Comparison of ENCODE assay signal across 8 cellular contexts in genomic region chr3:183697610-183698317, GRCh38. TPM values are rescaled to one million over a fixed set of nuclear protein-coding genes. Genes with fewer than 3 reads are reported as not detected.
DNase-seq lines count a peak whose midpoint lies in the region; ATAC-seq and TF ChIP-seq lines count a peak whose summit lies in the region.

Gene YEATS2 (plus strand): TSS chr3:183697797. CDS start chr3:183715163, 17,366 bp downstream.

- no peaks in the 10 kb centered on the region for H3K9me3 Mint-ChIP-seq in nephron progenitor cell
- H3K9me3 Mint-ChIP-seq in stimulated activated naive CD8-positive, alpha-beta T cell treated with anti-CD3 and anti-CD28 coated beads, Interleukin-15, Interleukin-2, amounts not matched to agents 100 ng/mL and 50 ng/mL, for 24 hours, result no peaks in the 10 kb centered on the region

- H3K27ac ChIP-seq in RWPE1, result peak within 1 kb of the TSS; percentile 82

- H3K27ac Mint-ChIP-seq in nephron progenitor cell, result no peak within 1 kb of the TSS
- H3K27ac Mint-ChIP-seq in stimulated activated naive CD8-positive, alpha-beta T cell treated with anti-CD3 and anti-CD28 coated beads, Interleukin-15, Interleukin-2, amounts not matched to agents 100 ng/mL and 50 ng/mL, for 24 hours, result peak within 1 kb of the TSS; percentile 91

- ATAC-seq in GM21526 (IDR thresholded peaks at IDR 0.05; ENCODE audit: low FRiP score, unreplicated experiment), result peak; percentile 72

- H3K27me3 Mint-ChIP-seq in nephron progenitor cell (ENCODE audit: low read depth, poor library complexity), result peaks cover 4% of the 10 kb centered on the region
- no peaks in the 10 kb centered on the region for H3K27me3 Mint-ChIP-seq in stimulated activated naive CD8-positive, alpha-beta T cell treated with anti-CD3 and anti-CD28 coated beads, Interleukin-15, Interleukin-2, amounts not matched to agents 100 ng/mL and 50 ng/mL, for 24 hours

- H3K4me3 ChIP-seq in fibroblast of the aortic adventitia (ENCODE audit: low read depth, low read length), result peak within 1 kb of the TSS; percentile 89

- TF ChIP-seq CTCF in RWPE1 (conservative IDR thresholded peaks at IDR 0.05; ENCODE audit: low read depth) (no peak), fibroblast of the aortic adventitia (IDR thresholded peaks at IDR 0.05; ENCODE audit: insufficient read depth, low read length) (no peak), nephron progenitor cell (IDR thresholded peaks at IDR 0.05) (no peak)

- POLR2A ChIA-PET in RWPE1 (lab: Yijun Ruan, JAX; ENCODE audit: low non-redundant PET), result interaction anchor here (0.6 kb wide), 1 partner anchor 21 kb away, joined by 3 read pairs; no protein-coding TSS in a partner anchor

- peaks cover 41% of the 10 kb centered on the region for H3K4me1 Mint-ChIP-seq in nephron progenitor cell
- H3K4me1 Mint-ChIP-seq in stimulated activated naive CD8-positive, alpha-beta T cell treated with anti-CD3 and anti-CD28 coated beads, Interleukin-15, Interleukin-2, amounts not matched to agents 100 ng/mL and 50 ng/mL, for 24 hours (ENCODE audit: low read depth), result peaks cover 41% of the 10 kb centered on the region

- peaks cover 19% of the 10 kb centered on the region for H3K36me3 Mint-ChIP-seq in nephron progenitor cell (ENCODE audit: low read depth)
- peaks cover 29% of the 10 kb centered on the region for H3K36me3 Mint-ChIP-seq in stimulated activated naive CD8-positive, alpha-beta T cell treated with anti-CD3 and anti-CD28 coated beads, Interleukin-15, Interleukin-2, amounts not matched to agents 100 ng/mL and 50 ng/mL, for 24 hours (ENCODE audit: low read depth)

- H3K4me3 Mint-ChIP-seq in nephron progenitor cell, result peak within 1 kb of the TSS; percentile 94
- H3K4me3 Mint-ChIP-seq in stimulated activated naive CD8-positive, alpha-beta T cell treated with anti-CD3 and anti-CD28 coated beads, Interleukin-15, Interleukin-2, amounts not matched to agents 100 ng/mL and 50 ng/mL, for 24 hours, result peak within 1 kb of the TSS; percentile 90

- DNase-seq in DMS153 treated with DMSO at 0.1 percent for 48 hours (lab: John Stamatoyannopoulos, UW; ENCODE audit: unreplicated experiment) (peak; percentile 41), HuH-7.5 (ENCODE audit: low spot score) (peak; percentile 92), RWPE1 (ENCODE audit: low spot score) (peak; percentile 90), fibroblast of the aortic adventitia (ENCODE audit: low read depth) (peak; percentile 39), nephron progenitor cell (peak; percentile 76)
- DNase-seq in activated T-helper 9 cell treated with anti-CD3 and anti-CD28 coated beads, Interleukin-2, amount 50 U/mL, for 16 hours (ENCODE audit: low read depth), result peak; percentile 64

- CTCF ChIA-PET in RWPE1 (lab: Yijun Ruan, JAX), result interaction anchor here (0.5 to 0.6 kb wide), 2 partner anchors 9 to 539 kb away, joined by 3 to 4 read pairs; no protein-coding TSS in a partner anchor

RNA-seq across cellular contexts. Expression of gene YEATS2, which starts in this region (rescaled TPM):
- 15.8 and 30.3 TPM in 2 replicates for total RNA-seq in fibroblast of the aortic adventitia (ENCODE audit: low replicate concordance)

Comparison
In these comparisons a context has a peak if more than half of its experiments do, and no peak if none do; other contexts are left out.
1. Peak in every context shown above with its lines: DNase-seq, ATAC-seq, H3K4me3 ChIP-seq and H3K27ac ChIP-seq.
2. DNase-seq: peak in every context shown above with its lines; median percentile 92 in HuH-7.5; 90 in RWPE1; 76 in nephron progenitor cell; 64 in activated T-helper 9 cell treated with anti-CD3 and anti-CD28 coated beads, Interleukin-2, amount 50 U/mL, for 16 hours; 41 in DMS153 treated with DMSO at 0.1 percent for 48 hours; 39 in fibroblast of the aortic adventitia.